10 cellular contexts compared by ENCODE assay signal in the genomic region with DNA sequence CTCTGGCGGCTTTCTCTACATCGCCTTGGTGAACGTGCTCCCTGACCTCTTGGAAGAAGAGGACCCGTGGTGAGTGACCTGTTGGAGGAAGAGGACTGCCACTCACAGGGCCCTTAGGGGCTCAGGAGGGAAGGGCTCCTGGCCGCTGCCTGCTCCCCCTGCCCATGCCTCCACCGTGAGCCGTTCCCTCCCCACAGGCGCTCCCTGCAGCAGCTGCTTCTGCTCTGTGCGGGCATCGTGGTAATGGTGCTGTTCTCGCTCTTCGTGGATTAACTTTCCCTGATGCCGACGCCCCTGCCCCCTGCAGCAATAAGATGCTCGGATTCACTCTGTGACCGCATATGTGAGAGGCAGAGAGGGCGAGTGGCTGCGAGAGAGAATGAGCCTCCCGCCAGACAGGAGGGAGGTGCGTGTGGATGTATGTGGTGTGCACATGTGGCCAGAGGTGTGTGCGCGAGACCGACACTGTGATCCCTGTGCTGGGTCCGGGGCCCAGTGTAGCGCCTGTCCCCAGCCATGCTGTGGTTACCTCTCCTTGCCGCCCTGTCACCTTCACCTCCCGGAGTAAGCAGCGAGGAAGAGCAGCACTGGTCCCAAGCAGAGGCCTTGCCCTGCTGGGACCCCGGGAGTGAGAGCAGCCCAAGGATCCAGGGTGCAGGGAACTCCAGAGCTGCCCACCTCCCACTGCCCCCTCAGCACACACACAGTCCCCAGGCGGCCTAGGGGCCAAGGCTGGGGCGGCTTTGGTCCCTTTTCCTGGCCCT. TPM values are rescaled to one million over a fixed set of nuclear protein-coding genes. Genes with fewer than 3 reads are reported as not detected.
DNase-seq lines count a peak whose midpoint lies in the region; ATAC-seq and TF ChIP-seq lines count a peak whose summit lies in the region.
"Had no signal": no experiment of that assay in that cellular context is flagged by ENCODE, and none has a peak within 500 bp of the region (broad histone marks: within the 10 kb centered on the region; RNA-seq: fewer than 3 reads in every experiment).

No MANE protein-coding gene starts in this region.

- H3K4me3 ChIP-seq in ACC112 (ENCODE audit: low read depth, low read length) (no peak overlapping the region), ascending aorta (peak overlapping the region in 1 of 2 donors; percentile 12), muscle layer of duodenum (ENCODE audit: low read depth in 1 of 2, low read length in 2 of 2) (peak overlapping the region in 1 of 2 donors; percentile 32)

- ATAC-seq in GM19395 (IDR thresholded peaks at IDR 0.05; ENCODE audit: unreplicated experiment) (no peak), GM21825 (IDR thresholded peaks at IDR 0.05; ENCODE audit: unreplicated experiment) (no peak)

- no peak overlapping the region for H2AFZ ChIP-seq in ACC112 (ENCODE audit: low read length, unreplicated experiment)

- H3K4me1 ChIP-seq in ACC112 (ENCODE audit: control insufficient read depth, insufficient read depth, low read length, unreplicated experiment): peaks cover 45% of the 10 kb centered on the region
- peaks cover 11 to 37% of the 10 kb centered on the region in 2 donors for H3K4me1 ChIP-seq in ascending aorta
- peaks cover 0 to 43% of the 10 kb centered on the region in 2 donors for H3K4me1 ChIP-seq in muscle layer of duodenum (ENCODE audit: control insufficient read depth in 1 of 2, insufficient read depth in 2 of 2, low read length in 2 of 2)

- H3K9me3 ChIP-seq in ascending aorta (no peaks in the 10 kb centered on the region), muscle layer of duodenum (ENCODE audit: control insufficient read depth in 1 of 2, low read length in 2 of 2) (no peaks in the 10 kb centered on the region)

- H3K36me3 ChIP-seq in ACC112 (ENCODE audit: insufficient read depth, low read length): peaks cover 15% of the 10 kb centered on the region; the same call in 1 of the 2 replicates
- H3K36me3 ChIP-seq in ascending aorta: peaks cover 64 to 75% of the 10 kb centered on the region in 2 donors
- H3K36me3 ChIP-seq in muscle layer of duodenum (ENCODE audit: control insufficient read depth in 1 of 2, insufficient read depth in 2 of 2, low read length in 2 of 2): peaks cover 40 to 73% of the 10 kb centered on the region in 2 donors

- intact Hi-C loops in ascending aorta (cut with DNase I): loop anchor here (10.0 kb wide), 2 partner anchors 500 to 1570 kb away; a partner anchor contains a TSS

- H3K27ac ChIP-seq in ACC112 (ENCODE audit: low read depth, low read length) (peak overlapping the region; percentile 51), ascending aorta (peak overlapping the region; percentile 85 to 91), muscle layer of duodenum (ENCODE audit: low read length) (peak overlapping the region; percentile 45)

- H3K79me2 ChIP-seq in ACC112 (ENCODE audit: control insufficient read depth, insufficient read depth, low read length, unreplicated experiment): peaks cover 19% of the 10 kb centered on the region

- H3K27me3 ChIP-seq in ACC112 (ENCODE audit: insufficient read depth, low read length) (no peaks in the 10 kb centered on the region), ascending aorta (no peaks in the 10 kb centered on the region), muscle layer of duodenum (ENCODE audit: low read depth, low read length) (no peaks in the 10 kb centered on the region)

- DNase-seq in ascending aorta (ENCODE audit: low spot score in 2 of 2): no peak
- no peak for DNase-seq in activated CD4-positive, CD25-positive, alpha-beta regulatory T cell (lab: John Stamatoyannopoulos, UW)
- DNase-seq: activated naive CD8-positive, alpha-beta T cell treated with anti-CD3 and anti-CD28 coated beads, Interleukin-2, amount 10 ng/mL, durations not matched to agents 7 days and 5 days; CD4-positive, alpha-beta T cell; NCI-H1436 treated with DMSO at 0.1 percent for 48 hours had no signal

- no peak for TF ChIP-seq CTCF in ascending aorta (IDR thresholded peaks at IDR 0.05)

RNA-seq across cellular contexts. Expression of a gene that starts 6.9 kb away (rescaled TPM):
- total RNA-seq in ascending aorta: 246 TPM

RNA-seq across cellular contexts. Expression of a gene that starts 11.0 kb away (rescaled TPM):
- total RNA-seq in ascending aorta: 34.8 TPM

RNA-seq across cellular contexts. Expression of a gene that starts 33.7 kb away (rescaled TPM):
- total RNA-seq in ascending aorta: not detected

RNA-seq across cellular contexts. Expression of a gene that starts 36.9 kb away (rescaled TPM):
- total RNA-seq in ascending aorta: 98.2 TPM
- total RNA-seq: T-helper 2 cell treated with Interferon-gamma antibody and Interleukin-4, amounts not matched to agents 100 ng/mL and 5 ng/mL, for 36 hours had no signal
